In the genomic region with DNA sequence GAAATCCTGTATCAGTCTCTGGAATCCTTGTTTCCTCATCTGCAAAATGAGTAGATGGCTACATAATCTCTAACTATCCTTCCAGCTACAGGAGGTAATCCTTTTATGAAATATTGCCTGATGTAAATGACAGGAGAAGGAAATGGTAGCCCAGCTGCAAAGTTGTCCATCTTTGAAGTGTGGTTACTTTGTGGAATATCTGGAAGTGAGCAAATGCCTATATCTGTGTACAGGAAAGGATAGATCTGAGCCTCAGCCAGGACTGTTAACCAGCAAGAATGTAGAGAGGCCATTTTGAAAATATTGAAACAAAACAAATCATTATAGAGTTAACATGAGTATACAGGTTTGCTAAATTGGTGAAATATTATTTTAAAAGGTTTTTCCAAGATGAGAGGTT, we compare ENCODE assay signal across 21 cellular contexts.
"Had no signal": no experiment of that assay in that cellular context is flagged by ENCODE, and none has a peak within 500 bp of the region (broad histone marks: within the 10 kb centered on the region; RNA-seq: fewer than 3 reads in every experiment).

No MANE protein-coding gene starts in this region.

- ATAC-seq: esophagus mucosa; stimulated activated naive CD8-positive, alpha-beta T cell treated with anti-CD3 and anti-CD28 coated beads, Interleukin-15, Interleukin-2, amounts not matched to agents 100 U/mL and 50 U/mL, for 24 hours; WTC11 had no signal

- H3K9me3 Mint-ChIP-seq: activated CD4-positive, alpha-beta T cell treated with anti-CD3 and anti-CD28 coated beads, Interleukin-2, amount 10 ng/mL, durations not matched to agents 7 days and 5 days; activated naive CD8-positive, alpha-beta T cell treated with anti-CD3 and anti-CD28 coated beads, Interleukin-2, amount 10 ng/mL, durations not matched to agents 7 days and 5 days; activated T-helper 1 cell treated with anti-CD3 and anti-CD28 coated beads, Interleukin-12 subunit alpha, Interleukin-12 subunit beta, Interleukin-2, Interleukin-4 antibody, amounts not matched to agents 30 ng/mL and 10 ng/mL and 1 ng/mL, durations not matched to agents 14 hours and 24 hours and 36 hours; dendritic cell treated with granulocyte-macrophage colony-stimulating factor and Interleukin-4, amounts not matched to agents 40 ng/mL and 50 ng/mL, for 4 days had no signal

- H3K27me3 ChIP-seq: right atrium auricular region, suprapubic skin had no signal

- H3K27me3 Mint-ChIP-seq: activated CD4-positive, alpha-beta T cell treated with anti-CD3 and anti-CD28 coated beads, Interleukin-2, amount 10 ng/mL, durations not matched to agents 7 days and 5 days; activated naive CD8-positive, alpha-beta T cell treated with anti-CD3 and anti-CD28 coated beads, Interleukin-2, amount 10 ng/mL, durations not matched to agents 7 days and 5 days; dendritic cell treated with granulocyte-macrophage colony-stimulating factor and Interleukin-4, amounts not matched to agents 40 ng/mL and 50 ng/mL, for 4 days had no signal

- H3K4me3 ChIP-seq: left ventricle myocardium inferior, right atrium auricular region, suprapubic skin had no signal

- H3K4me3 Mint-ChIP-seq: activated CD4-positive, alpha-beta T cell treated with anti-CD3 and anti-CD28 coated beads, Interleukin-2, amount 10 ng/mL, durations not matched to agents 7 days and 5 days; activated naive CD8-positive, alpha-beta T cell treated with anti-CD3 and anti-CD28 coated beads, Interleukin-2, amount 10 ng/mL, durations not matched to agents 7 days and 5 days; activated T-helper 1 cell treated with anti-CD3 and anti-CD28 coated beads, Interleukin-12 subunit alpha, Interleukin-12 subunit beta, Interleukin-2, Interleukin-4 antibody, amounts not matched to agents 30 ng/mL and 10 ng/mL and 1 ng/mL, durations not matched to agents 14 hours and 24 hours and 36 hours; dendritic cell treated with granulocyte-macrophage colony-stimulating factor and Interleukin-4, amounts not matched to agents 40 ng/mL and 50 ng/mL, for 4 days; WTC11 had no signal

- H3K27ac ChIP-seq: left ventricle myocardium inferior, suprapubic skin had no signal

- DNase-seq: activated CD4-positive, alpha-beta T cell treated with anti-CD3 and anti-CD28 coated beads, Interleukin-2, amount 10 ng/mL, durations not matched to agents 7 days and 5 days; activated CD8-positive, alpha-beta memory T cell treated with anti-CD3 and anti-CD28 coated beads, Interleukin-2, amount 50 U/mL, for 48 hours; activated naive CD8-positive, alpha-beta T cell treated with anti-CD3 and anti-CD28 coated beads, Interleukin-2, amount 10 ng/mL, durations not matched to agents 7 days and 5 days; anterior cingulate cortex; foreskin fibroblast; hypothalamus; left ventricle myocardium inferior; mesendoderm; posterior cingulate gyrus; small intestine; stimulated activated CD4-positive, alpha-beta T cell treated with anti-CD3 and anti-CD28 coated beads, Interleukin-4, amount 100 ng/mL, for 4 hours; stimulated activated CD8-positive, alpha-beta memory T cell treated with anti-CD3 and anti-CD28 coated beads, Interleukin-4, amount 100 ng/mL, for 48 hours; stimulated activated naive CD8-positive, alpha-beta T cell treated with anti-CD3 and anti-CD28 coated beads, Interleukin-15, Interleukin-2, amounts not matched to agents 100 U/mL and 50 U/mL, for 24 hours; SW 1271; trophoblast cell had no signal

- H3K9me3 ChIP-seq: left ventricle myocardium inferior, right atrium auricular region, suprapubic skin had no signal

- H3K27ac Mint-ChIP-seq: activated CD4-positive, alpha-beta T cell treated with anti-CD3 and anti-CD28 coated beads, Interleukin-2, amount 10 ng/mL, durations not matched to agents 7 days and 5 days; activated naive CD8-positive, alpha-beta T cell treated with anti-CD3 and anti-CD28 coated beads, Interleukin-2, amount 10 ng/mL, durations not matched to agents 7 days and 5 days; activated T-helper 1 cell treated with anti-CD3 and anti-CD28 coated beads, Interleukin-12 subunit alpha, Interleukin-12 subunit beta, Interleukin-2, Interleukin-4 antibody, amounts not matched to agents 30 ng/mL and 10 ng/mL and 1 ng/mL, durations not matched to agents 14 hours and 24 hours and 36 hours; dendritic cell treated with granulocyte-macrophage colony-stimulating factor and Interleukin-4, amounts not matched to agents 40 ng/mL and 50 ng/mL, for 4 days; WTC11 had no signal

- H3K36me3 ChIP-seq: left ventricle myocardium inferior had no signal
